8 cellular contexts compared by ENCODE assay signal in the genomic region with DNA sequence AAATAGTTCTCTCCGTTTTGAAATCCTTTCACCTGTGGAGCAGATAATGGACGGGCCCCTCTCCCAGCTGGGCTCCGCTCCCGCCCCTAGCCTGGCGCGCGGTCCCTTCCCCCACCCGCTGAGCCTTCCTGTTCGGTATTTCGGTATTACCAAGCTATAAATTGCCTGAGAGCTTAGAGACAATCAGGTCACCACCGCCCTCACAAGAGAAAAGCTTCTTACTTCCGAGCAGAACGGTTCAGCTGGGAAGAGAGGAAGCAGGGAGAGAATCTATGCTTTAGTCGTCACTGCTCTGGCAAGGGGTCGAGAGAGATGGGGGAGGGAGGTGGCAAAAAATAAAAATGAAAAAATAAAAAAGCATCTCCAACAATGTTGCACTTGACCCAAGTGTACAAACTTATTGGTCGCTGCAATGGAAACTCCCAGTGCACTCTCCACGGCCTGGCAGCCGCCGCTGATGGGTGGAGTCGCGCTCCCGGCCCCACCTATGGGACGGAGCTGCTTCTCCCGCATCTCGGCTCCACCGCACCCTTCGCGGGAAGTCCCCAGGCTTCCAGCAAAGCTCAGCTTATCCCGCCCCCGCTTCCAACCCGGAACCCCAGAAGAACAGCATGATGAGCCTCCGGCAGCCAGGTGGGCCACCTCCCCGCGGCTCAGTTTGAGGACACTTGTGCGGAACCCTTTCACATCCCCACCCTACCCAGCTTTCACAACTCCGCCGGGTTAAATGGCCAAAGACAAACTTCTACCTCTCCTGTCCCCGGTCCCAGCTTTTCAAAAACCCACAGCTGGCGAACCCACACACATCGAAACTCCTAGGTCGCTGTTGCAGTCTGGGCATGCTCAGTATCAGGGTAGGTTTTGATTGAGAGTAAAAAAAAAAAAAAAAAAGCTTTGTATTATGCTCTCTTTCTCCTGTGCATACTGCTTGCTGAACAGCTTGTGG. TPM values are rescaled to one million over a fixed set of nuclear protein-coding genes. Genes with fewer than 3 reads are reported as not detected.
DNase-seq lines count a peak whose midpoint lies in the region; ATAC-seq, FAIRE-seq and TF ChIP-seq lines count a peak whose summit lies in the region.

No MANE protein-coding gene starts in this region.

- H3K9me3 ChIP-seq in astrocyte (ENCODE audit: insufficient read depth, low read depth, low read length) (no peaks in the 10 kb centered on the region), iPS-15b (ENCODE audit: control insufficient read depth, insufficient read depth, low read length) (no peaks in the 10 kb centered on the region), small intestine (ENCODE audit: control insufficient read depth, low read depth) (no peaks in the 10 kb centered on the region)

- 2 to 6% (median 5%) methylated on average over 39 to 41 of the region's 41 CpGs for WGBS in small intestine, 3 donors

- no peaks in the 10 kb centered on the region for H3K9me3 Mint-ChIP-seq in astrocyte (ENCODE audit: unreplicated experiment)

- peak overlapping the region; percentile 95 for H3K4me3 Mint-ChIP-seq in astrocyte (ENCODE audit: unreplicated experiment)

- ATAC-seq in HG02678 (IDR thresholded peaks at IDR 0.05; ENCODE audit: unreplicated experiment), result peak; percentile 57

- peaks cover 28% of the 10 kb centered on the region for H3K79me2 ChIP-seq in astrocyte (ENCODE audit: insufficient read depth, low read length)

- FAIRE-seq in astrocyte (lab: Jason Lieb, UNC), result no peak
- no peak for FAIRE-seq in small intestine (lab: Jason Lieb, UNC)

- no peaks in the 10 kb centered on the region for H3K4me1 Mint-ChIP-seq in astrocyte (ENCODE audit: low read depth, unreplicated experiment)

- H4K20me1 ChIP-seq in astrocyte (ENCODE audit: insufficient read depth, low read length), result no peaks in the 10 kb centered on the region

- peak overlapping the region; percentile 95 for H2AFZ ChIP-seq in astrocyte (ENCODE audit: low read depth, low read length)

- TF ChIP-seq POLR2A in erythroblast (IDR thresholded peaks at IDR 0.05; ENCODE audit: low read length), result no peak

- peak overlapping the region; percentile 85 for H3K4me3 ChIP-seq in astrocyte (ENCODE audit: insufficient read depth, low read depth, low read length)
- H3K4me3 ChIP-seq in iPS-15b (ENCODE audit: low read depth, low read length), result peak overlapping the region; percentile 90
- H3K4me3 ChIP-seq in small intestine (ENCODE audit: low read depth in 1 of 2, low read length in 2 of 2), result peak overlapping the region; percentile 4 to 13

- H3K36me3 Mint-ChIP-seq in astrocyte (ENCODE audit: low read depth, unreplicated experiment), result no peaks in the 10 kb centered on the region

- no peaks in the 10 kb centered on the region for H3K27me3 Mint-ChIP-seq in astrocyte (ENCODE audit: low read depth, unreplicated experiment)

- H3K36me3 ChIP-seq in astrocyte (ENCODE audit: insufficient read depth, low read length), result no peaks in the 10 kb centered on the region
- no peaks in the 10 kb centered on the region for H3K36me3 ChIP-seq in iPS-15b (ENCODE audit: control insufficient read depth, insufficient read depth, low read length)
- no peaks in the 10 kb centered on the region for H3K36me3 ChIP-seq in small intestine (ENCODE audit: control insufficient read depth in 2 of 2, insufficient read depth in 2 of 2, low read length in 2 of 2)

- TF ChIP-seq CTCF in GM13976 (IDR thresholded peaks at IDR 0.05; ENCODE audit: borderline replicate concordance, control extremely low read depth, extremely low read depth, insufficient read depth, missing control alignments) (no peak), astrocyte (IDR thresholded peaks at IDR 0.05; ENCODE audit: insufficient read depth, low read depth, low read length) (no peak)

- in situ Hi-C loops in GM13976 (cut with MboI; ENCODE audit: low sequenced_read_pairs, unreplicated experiment), result no loop called here

- H3K27ac ChIP-seq in astrocyte (ENCODE audit: low read depth, low read length) (peak overlapping the region; percentile 70), small intestine (ENCODE audit: low read depth in 1 of 2, low read length in 1 of 2) (no peak overlapping the region)

- peak overlapping the region; percentile 85 for H3K9ac ChIP-seq in astrocyte (ENCODE audit: low read length)
- peak overlapping the region; percentile 76 for H3K9ac ChIP-seq in iPS-15b (ENCODE audit: low read depth, low read length)

- peak overlapping the region; percentile 95 for H3K4me2 ChIP-seq in astrocyte (ENCODE audit: low read length)

- H3K4me1 ChIP-seq in astrocyte (ENCODE audit: insufficient read depth, low read length) (no peaks in the 10 kb centered on the region), iPS-15b (ENCODE audit: control insufficient read depth, insufficient read depth, low read length) (no peaks in the 10 kb centered on the region), small intestine (ENCODE audit: control insufficient read depth in 2 of 2, insufficient read depth in 1 of 2, low read depth in 1 of 2, low read length in 1 of 2) (no peaks in the 10 kb centered on the region)

- DNase-seq in GM13976 (ENCODE audit: low spot score), result peak; percentile 36
- DNase-seq in NCI-H2081 (lab: John Stamatoyannopoulos, UW), result peak; percentile 83 to 91
- DNase-seq in astrocyte (ENCODE audit: low read depth), result peak; percentile 65
- no peak for DNase-seq in small intestine
- no peak for DNase-seq in erythroblast (lab: John Stamatoyannopoulos, UW)
- DNase-seq in activated CD4-positive, alpha-beta T cell treated with anti-CD3 and anti-CD28 coated beads for 1 hour, result no peak

- H3K27me3 ChIP-seq in astrocyte (ENCODE audit: insufficient read depth, low read length) (no peaks in the 10 kb centered on the region), iPS-15b (ENCODE audit: control insufficient read depth, insufficient read depth, low read length) (no peaks in the 10 kb centered on the region), small intestine (ENCODE audit: control insufficient read depth in 2 of 2, insufficient read depth in 2 of 2, low read length in 2 of 2) (peaks cover 0 to 3% of the 10 kb centered on the region in 2 donors)

- peak overlapping the region; percentile 83 for H3K27ac Mint-ChIP-seq in astrocyte (ENCODE audit: unreplicated experiment)

RNA-seq across cellular contexts. Expression of a gene that starts 0.8 kb away (rescaled TPM):
- total RNA-seq in astrocyte, result 24.0 and 33.2 TPM in 2 replicates
- polyA plus RNA-seq in small intestine, result 10 to 100 TPM in 1 of 3 donors, not detected in 2; 11.3 TPM

Comparison
In these comparisons a context has a peak if more than half of its experiments do, and no peak if none do; other contexts are left out.
1. DNase-seq: peak in GM13976 (single experiment), NCI-H2081 (2 of 2) and astrocyte (single experiment); none in small intestine (single experiment), erythroblast (0 of 2) and activated CD4-positive, alpha-beta T cell treated with anti-CD3 and anti-CD28 coated beads for 1 hour (single experiment).
2. H3K4me3 ChIP-seq: peak in every context shown above with its lines; median percentile 90 in iPS-15b; 85 in astrocyte; 8 in small intestine.